13 cellular contexts compared by ENCODE assay signal in genomic region chr5:124979174-124979573, GRCh38.
A peak's percentile ranks its signal among the peaks of the same experiment; 100 is the strongest.
DNase-seq lines count a peak whose midpoint lies in the region; ATAC-seq, FAIRE-seq and TF ChIP-seq lines count a peak whose summit lies in the region.
"Had no signal": no experiment of that assay in that cellular context is flagged by ENCODE, and none has a peak within 500 bp of the region (broad histone marks: within the 10 kb centered on the region; RNA-seq: fewer than 3 reads in every experiment).

No MANE protein-coding gene starts in this region.

- H3K27me3 ChIP-seq in gastrocnemius medialis: no peaks in the 10 kb centered on the region
- H3K27me3 ChIP-seq: heart left ventricle had no signal

- no peak for TF ChIP-seq CTCF in 22Rv1 (IDR thresholded peaks at IDR 0.05)
- TF ChIP-seq CTCF in WTC11 (IDR thresholded peaks at IDR 0.05): no peak
- TF ChIP-seq CTCF in gastrocnemius medialis (IDR thresholded peaks at IDR 0.05 in 4 of 5, conservative IDR thresholded peaks at IDR 0.05 in 1 of 5): no peak

- POLR2A ChIA-PET in WTC11 (lab: Charles Lee): interaction anchor here (0.6 kb wide), 1 partner anchor 318 kb away, joined by 3 read pairs; no protein-coding TSS in a partner anchor

- H3K9me3 Mint-ChIP-seq in WTC11: peaks cover 39% of the 10 kb centered on the region

- H3K27ac ChIP-seq in 22Rv1 (peak overlapping the region; percentile 97), gastrocnemius medialis (no peak overlapping the region)
- H3K27ac ChIP-seq: heart left ventricle had no signal

- peaks cover 44% of the 10 kb centered on the region for H3K4me1 Mint-ChIP-seq in WTC11
- H3K4me1 Mint-ChIP-seq: activated naive CD8-positive, alpha-beta T cell treated with anti-CD3 and anti-CD28 coated beads for 36 hours; stimulated activated effector memory CD8-positive, alpha-beta T cell treated with anti-CD3 and anti-CD28 coated beads, Interleukin-12 subunit alpha, Interleukin-12 subunit beta, amount 100 ng/mL, for 72 hours had no signal

- H3K9me3 ChIP-seq in gastrocnemius medialis: no peaks in the 10 kb centered on the region

- intact Hi-C loops in gastrocnemius medialis (cut with DNase I; ENCODE audit: low total_unique reads): no loop called here

- H3K27me3 Mint-ChIP-seq in WTC11 (ENCODE audit: low read depth): peaks cover 37% of the 10 kb centered on the region
- H3K27me3 Mint-ChIP-seq: activated naive CD8-positive, alpha-beta T cell treated with anti-CD3 and anti-CD28 coated beads for 36 hours had no signal

- no peaks in the 10 kb centered on the region for H3K4me1 ChIP-seq in gastrocnemius medialis
- H3K4me1 ChIP-seq: heart left ventricle had no signal

- CTCF ChIA-PET in WTC11 (lab: Charles Lee): no interaction called here

- in situ Hi-C loops in gastrocnemius medialis (cut with MboI; ENCODE audit: low sequenced_read_pairs in 4 of 4): no loop called here

- ATAC-seq in WTC11: peak; percentile 83
- ATAC-seq in GM21723 (IDR thresholded peaks at IDR 0.05; ENCODE audit: unreplicated experiment): no peak
- no peak for ATAC-seq in gastrocnemius medialis
- ATAC-seq: heart left ventricle; stimulated activated effector memory CD8-positive, alpha-beta T cell treated with anti-CD3 and anti-CD28 coated beads, Interleukin-12 subunit alpha, Interleukin-12 subunit beta, amount 100 ng/mL, for 72 hours had no signal

- H3K4me3 Mint-ChIP-seq in WTC11: no peak overlapping the region
- H3K4me3 Mint-ChIP-seq: activated naive CD8-positive, alpha-beta T cell treated with anti-CD3 and anti-CD28 coated beads for 36 hours; stimulated activated effector memory CD8-positive, alpha-beta T cell treated with anti-CD3 and anti-CD28 coated beads, Interleukin-12 subunit alpha, Interleukin-12 subunit beta, amount 100 ng/mL, for 72 hours had no signal

- TF ChIP-seq POLR2A in gastrocnemius medialis (IDR thresholded peaks at IDR 0.05): no peak

- peak overlapping the region; percentile 80 for H3K27ac Mint-ChIP-seq in WTC11
- H3K27ac Mint-ChIP-seq: activated naive CD8-positive, alpha-beta T cell treated with anti-CD3 and anti-CD28 coated beads for 36 hours; stimulated activated effector memory CD8-positive, alpha-beta T cell treated with anti-CD3 and anti-CD28 coated beads, Interleukin-12 subunit alpha, Interleukin-12 subunit beta, amount 100 ng/mL, for 72 hours had no signal

- DNase-seq in HTR-8/SVneo (ENCODE audit: insufficient read length, low spot score) (no peak), WTC11 (ENCODE audit: low spot score) (peak; percentile 26), left kidney (ENCODE audit: low read depth, low spot score) (peak; percentile 31), gastrocnemius medialis (no peak)
- no peak for DNase-seq in stimulated activated CD4-positive, alpha-beta T cell treated with anti-CD3 and anti-CD28 coated beads, Interleukin-2, amount 100 ng/mL, for 24 hours
- no peak for DNase-seq in activated CD4-positive, alpha-beta T cell treated with anti-CD3 and anti-CD28 coated beads, Interleukin-2, amount 50 U/mL, for 48 hours
- DNase-seq: activated naive CD8-positive, alpha-beta T cell treated with anti-CD3 and anti-CD28 coated beads for 36 hours; GDM1; heart left ventricle; NCI-H446 treated with DMSO at 0.1 percent for 48 hours had no signal

- H3K36me3 Mint-ChIP-seq in WTC11: peaks cover 60% of the 10 kb centered on the region
- H3K36me3 Mint-ChIP-seq: activated naive CD8-positive, alpha-beta T cell treated with anti-CD3 and anti-CD28 coated beads for 36 hours; stimulated activated effector memory CD8-positive, alpha-beta T cell treated with anti-CD3 and anti-CD28 coated beads, Interleukin-12 subunit alpha, Interleukin-12 subunit beta, amount 100 ng/mL, for 72 hours had no signal

- H3K36me3 ChIP-seq in gastrocnemius medialis: no peaks in the 10 kb centered on the region
- H3K36me3 ChIP-seq: heart left ventricle had no signal

- H3K4me3 ChIP-seq in gastrocnemius medialis: no peak overlapping the region
- H3K4me3 ChIP-seq: heart left ventricle had no signal

- peak; percentile 13 for FAIRE-seq in HTR-8/SVneo (lab: Jason Lieb, UNC)

TF ChIP-seq in WTC11, 78 proteins besides CTCF, POLR2A, EP300 and RAD21:
- TF ChIP-seq TEAD1 (CRISPR knock-in tag; IDR thresholded peaks at IDR 0.05) (peak; percentile 32; the same call in 1 of the 2 replicates), SOX15 (CRISPR knock-in tag; IDR thresholded peaks at IDR 0.05) (no peak)
TF ChIP-seq in WTC11: peak in this region for 1.

Comparison
In these comparisons a context has a peak if more than half of its experiments do, and no peak if none do; other contexts are left out.
1. DNase-seq: peak in WTC11 (single experiment) and left kidney (single experiment); none in HTR-8/SVneo (single experiment), stimulated activated CD4-positive, alpha-beta T cell treated with anti-CD3 and anti-CD28 coated beads, Interleukin-2, amount 100 ng/mL, for 24 hours (0 of 2), activated CD4-positive, alpha-beta T cell treated with anti-CD3 and anti-CD28 coated beads, Interleukin-2, amount 50 U/mL, for 48 hours (0 of 2) and gastrocnemius medialis (0 of 2).